ENCODE assay signal across 12 cellular contexts in the genomic region with DNA sequence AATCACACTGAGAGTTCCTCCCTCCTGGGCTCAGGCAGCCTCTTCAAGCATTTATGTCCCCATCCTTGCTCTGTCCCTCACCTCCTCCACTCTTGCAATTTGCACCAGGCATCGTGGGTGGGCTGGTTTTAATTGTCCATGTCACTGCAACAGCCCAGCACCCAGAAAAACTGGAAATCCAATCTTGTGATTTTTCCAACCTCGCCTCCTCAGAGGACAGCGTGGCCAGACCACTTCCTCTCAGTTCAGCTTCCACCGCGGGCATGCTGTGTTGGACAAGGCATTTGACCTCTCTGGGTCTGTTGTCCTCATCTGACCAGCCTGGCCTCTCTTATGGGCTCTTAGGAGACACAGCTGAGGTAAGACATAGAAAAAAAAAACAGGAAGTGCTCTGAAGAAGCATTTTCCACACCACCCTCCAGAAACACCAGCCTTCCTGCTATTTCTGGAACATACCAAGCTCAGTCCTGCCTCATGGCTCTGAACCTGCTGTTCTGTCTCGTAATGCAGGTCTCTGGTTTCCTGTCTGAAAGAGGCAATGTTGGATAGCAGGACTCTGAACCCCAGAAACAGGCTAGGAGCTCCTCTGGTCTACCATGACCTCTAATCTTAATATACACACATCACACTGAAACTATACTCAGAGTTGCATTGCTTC. TPM values are rescaled to one million over a fixed set of nuclear protein-coding genes. Genes with fewer than 3 reads are reported as not detected.
A peak's percentile ranks its signal among the peaks of the same experiment; 100 is the strongest.
DNase-seq lines count a peak whose midpoint lies in the region; ATAC-seq, FAIRE-seq and TF ChIP-seq lines count a peak whose summit lies in the region.
"Had no signal": no experiment of that assay in that cellular context is flagged by ENCODE, and none has a peak within 500 bp of the region (broad histone marks: within the 10 kb centered on the region; RNA-seq: fewer than 3 reads in every experiment).

No MANE protein-coding gene starts in this region.

- no peak overlapping the region for H3K9ac ChIP-seq in GM12878 (ENCODE audit: control insufficient read depth, insufficient read depth, low read length)

- TF ChIP-seq EP300 in GM12878 (IDR thresholded peaks at IDR 0.05; ENCODE audit: borderline replicate concordance in 1 of 2, control insufficient read depth in 1 of 2, low read depth in 2 of 2, low read length in 2 of 2): no peak

- in situ Hi-C loops in GM13976 (cut with MboI; ENCODE audit: low sequenced_read_pairs, unreplicated experiment) (no loop called here), GM12878 (cut with MboI) (no loop called here)

- H3K4me3 Mint-ChIP-seq in neural crest cell: no peak overlapping the region

- TF ChIP-seq POLR2A in GM12878 (IDR thresholded peaks at IDR 0.05; ENCODE audit: low read depth, low read length): no peak

- H3K36me3 Mint-ChIP-seq in neural crest cell (ENCODE audit: low read depth): no peaks in the 10 kb centered on the region
- H3K36me3 Mint-ChIP-seq: CD14-positive monocyte had no signal

- peak overlapping the region; percentile 62; the same call in 1 of the 2 replicates for H2AFZ ChIP-seq in GM12878 (ENCODE audit: control insufficient read depth, low read depth, low read length)

- 3% methylated on average over 6 of the region's 6 CpGs for WGBS in GM12878 (ENCODE audit: insufficient coverage, insufficient replicate concordance, low lambda C conversion rate, missing lambda C conversion rate)

- FAIRE-seq in GM12878 (lab: Jason Lieb, UNC): peak; percentile 83
- FAIRE-seq: pancreas had no signal

- TF ChIP-seq RAD21 in GM12878 (IDR thresholded peaks at IDR 0.05; ENCODE audit: insufficient read depth, low read depth, low read length): no peak

- intact Hi-C loops in GM12878 (cut with micrococcal nuclease; ENCODE audit: unreplicated experiment): no loop called here

- H3K9me3 Mint-ChIP-seq in neural crest cell: no peaks in the 10 kb centered on the region

- no peak overlapping the region for H3K4me2 ChIP-seq in GM12878 (ENCODE audit: control insufficient read depth, insufficient read depth)

- CTCF ChIA-PET in GM12878 (lab: Yijun Ruan, JAX): interaction anchor here (0.6 to 3.5 kb wide), 7 partner anchors 9 to 428 kb away, joined by 3 to 14 read pairs (median 3); no protein-coding TSS in a partner anchor

- no TSS peak for BruUV-seq in GM12878 (replicated peaks; lab: Mats Ljungman, UMichigan)

- TF ChIP-seq CTCF in GM13976 (IDR thresholded peaks at IDR 0.05; ENCODE audit: borderline replicate concordance, control extremely low read depth, extremely low read depth, insufficient read depth, missing control alignments): no peak
- no peak for TF ChIP-seq CTCF in GM12878 (IDR thresholded peaks at IDR 0.05 in 2 of 3, conservative IDR thresholded peaks at IDR 0.05 in 1 of 3; ENCODE audit: control insufficient read depth in 2 of 3, extremely low read depth in 1 of 3, insufficient read depth in 1 of 3, low read depth in 3 of 3, low read length in 3 of 3)
- no peak for TF ChIP-seq CTCF in neural crest cell (conservative IDR thresholded peaks at IDR 0.05)

- no peaks in the 10 kb centered on the region for H3K27me3 ChIP-seq in GM12878 (replicated peaks in 1 of 2; ENCODE audit: control insufficient read depth in 2 of 2, insufficient read depth in 2 of 2, low read length in 1 of 2)
- H3K27me3 ChIP-seq: pancreas had no signal

- 0 out of 2 replicates have a peak, but pooled peaks cover 3% of the 10 kb centered on the region for H3K4me1 ChIP-seq in GM12878 (ENCODE audit: control insufficient read depth, insufficient read depth, low read length)
- H3K4me1 ChIP-seq: pancreas had no signal

- H3K36me3 ChIP-seq in GM12878 (ENCODE audit: control insufficient read depth in 2 of 2, insufficient read depth in 2 of 2, low read length in 1 of 2): no peaks in the 10 kb centered on the region
- H3K36me3 ChIP-seq: pancreas had no signal

- no peak overlapping the region for H3K4me3 ChIP-seq in GM12878
- H3K4me3 ChIP-seq: pancreas had no signal

- POLR2A ChIA-PET in GM12878 (lab: Charles Lee): no interaction called here

- RAD21 ChIA-PET in GM12878 (lab: Charles Lee; ENCODE audit: unreplicated experiment): interaction anchor here (0.6 kb wide), 1 partner anchor 15 kb away, joined by 3 read pairs; no protein-coding TSS in a partner anchor

- H4K20me1 ChIP-seq in GM12878 (ENCODE audit: control insufficient read depth, insufficient read depth): no peaks in the 10 kb centered on the region

- no peaks in the 10 kb centered on the region for H3K79me2 ChIP-seq in GM12878 (ENCODE audit: control insufficient read depth, insufficient read depth, low read length)

- peaks cover 4% of the 10 kb centered on the region for H3K4me1 Mint-ChIP-seq in neural crest cell

- SMC1A ChIA-PET in GM12878 (lab: Charles Lee; ENCODE audit: uncharacterized antibody, unreplicated experiment): interaction anchor here (0.6 to 1.6 kb wide), 6 partner anchors 12 to 546 kb away, joined by 3 to 4 read pairs (median 3); no protein-coding TSS in a partner anchor

- ATAC-seq in GM12878 (peak; percentile 41), HG03097 (IDR thresholded peaks at IDR 0.05; ENCODE audit: low FRiP score, unreplicated experiment) (no peak)

- peaks cover 1% of the 10 kb centered on the region; the same call in 1 of the 3 replicates for H3K9me3 ChIP-seq in GM12878 (replicated peaks; ENCODE audit: control insufficient read depth, insufficient read depth, low read length)
- H3K9me3 ChIP-seq: pancreas had no signal

- no peak overlapping the region for H3K27ac ChIP-seq in GM12878 (ENCODE audit: control insufficient read depth, insufficient read depth)
- H3K27ac ChIP-seq in caudate nucleus (ENCODE audit: low read depth, low read length): no peak overlapping the region
- H3K27ac ChIP-seq: pancreas had no signal

- H3K27ac Mint-ChIP-seq in neural crest cell (ENCODE audit: unreplicated experiment): peak overlapping the region; percentile 80

- DNase-seq in GM13976 (ENCODE audit: low spot score): peak; percentile 30
- peak; percentile 11 to 25 for DNase-seq in Kasumi-1 (lab: John Stamatoyannopoulos, UW)
- DNase-seq in GM12878 (ENCODE audit: low read depth, low spot score): no peak
- no peak for DNase-seq in neural crest cell (ENCODE audit: low read depth, low spot score)
- no peak for DNase-seq in caudate nucleus (lab: John Stamatoyannopoulos, UW)
- DNase-seq in stimulated activated CD4-positive, alpha-beta T cell treated with anti-CD3 and anti-CD28 coated beads, Interleukin-2, amount 100 ng/mL, for 48 hours: no peak
- no peak for DNase-seq in KG1 (lab: John Stamatoyannopoulos, UW)
- DNase-seq: activated naive CD4-positive, alpha-beta T cell treated with anti-CD3 and anti-CD28 coated beads, Interleukin-2, amount 50 U/mL, for 16 hours; NCI-H774 had no signal

- H3K27me3 Mint-ChIP-seq in neural crest cell (ENCODE audit: low read depth): peaks cover 25% of the 10 kb centered on the region

TF ChIP-seq in GM12878, 131 proteins besides CTCF, POLR2A, EP300 and RAD21:
- TF ChIP-seq SPI1 (IDR thresholded peaks at IDR 0.05; ENCODE audit: borderline replicate concordance, insufficient read depth, low read depth, low read length) (peak; percentile 91), IKZF1 (conservative IDR thresholded peaks at IDR 0.05) (0 out of 2 replicates have a peak, but pooled peaks have one; percentile 18), BRCA1 (IDR thresholded peaks at IDR 0.05; ENCODE audit: low read depth, low read length) (no peak)
TF ChIP-seq in GM12878: peak in this region for 2.

RNA-seq across cellular contexts. Expression of a gene that starts 8.3 kb away (rescaled TPM):
- not detected in 2 replicates for total RNA-seq in GM12878 (2013; cell fraction: nucleolus; rRNA removed)
- total RNA-seq in GM12878 (2014; rRNA removed) (not detected in 2 replicates), GM12878 (2014; rRNA removed; fragmentation: Illumina TruSeq; extraction: Trizol) (not detected in 2 replicates), GM12878 (2021) (not detected in 2 replicates), neural crest cell (not detected in 2 replicates)
- not detected for polyA plus RNA-seq in GM12878 (2011; ENCODE audit: low read depth)
- polyA plus RNA-seq in GM12878 (2011; rRNA removed) (not detected in 2 replicates), GM12878 (2014; fragmentation: Illumina TruSeq; extraction: Trizol) (not detected in 2 replicates), GM12878 (2014; fragmentation: Nextera tagmentation; extraction: Ambion mirVana) (not detected), GM12878 (2014; rRNA removed) (not detected in 2 replicates), GM12878 (2016; fragmentation: Nextera tagmentation; extraction: Ambion mirVana) (not detected)
- 0.15 TPM in 1 of 2 replicates, not detected in the other for polyA plus RNA-seq in GM12878 (2011; cell fraction: cytosol; rRNA removed)
- not detected in 2 replicates for polyA plus RNA-seq in GM12878 (2011; cell fraction: nucleus; rRNA removed)
- polyA plus RNA-seq in GM12878 (2012): not detected in 2 replicates
- not detected in 2 replicates for polyA minus RNA-seq in GM12878 (2011; rRNA and poly(A)+ RNA removed)
- polyA minus RNA-seq in GM12878 (2011; cell fraction: cytosol; rRNA and poly(A)+ RNA removed): not detected in 2 replicates
- not detected in 2 replicates for polyA minus RNA-seq in GM12878 (2011; cell fraction: nucleus; rRNA and poly(A)+ RNA removed)
- total RNA-seq: pancreas had no signal
- polyA plus RNA-seq: CD14-positive monocyte, pancreas had no signal

RNA-seq across cellular contexts. Expression of a gene that starts 39.4 kb away (rescaled TPM):
- 244 and 245 TPM in 2 replicates for total RNA-seq in GM12878 (2013; cell fraction: nucleolus; rRNA removed)
- total RNA-seq in GM12878 (2014; rRNA removed): 16.1 and 21.9 TPM in 2 replicates
- total RNA-seq in GM12878 (2014; rRNA removed; fragmentation: Illumina TruSeq; extraction: Trizol): 16.1 and 17.6 TPM in 2 replicates
- 18.9 and 23.1 TPM in 2 replicates for total RNA-seq in GM12878 (2021)
- polyA plus RNA-seq in GM12878 (2011; ENCODE audit: low read depth): 15.8 TPM
- polyA plus RNA-seq in GM12878 (2011; rRNA removed): 25.6 and 34.7 TPM in 2 replicates
- polyA plus RNA-seq in GM12878 (2011; cell fraction: cytosol; rRNA removed): 38.3 and 40.0 TPM in 2 replicates
- polyA plus RNA-seq in GM12878 (2011; cell fraction: nucleus; rRNA removed): 203 and 218 TPM in 2 replicates
- polyA plus RNA-seq in GM12878 (2012): 17.0 and 21.7 TPM in 2 replicates
- 17.0 and 17.7 TPM in 2 replicates for polyA plus RNA-seq in GM12878 (2014; fragmentation: Illumina TruSeq; extraction: Trizol)
- 1 to 10 TPM; 6.4 to 9.2 TPM for polyA plus RNA-seq in GM12878 (2014; fragmentation: Nextera tagmentation; extraction: Ambion mirVana)
- polyA plus RNA-seq in GM12878 (2014; rRNA removed): 26.1 and 28.0 TPM in 2 replicates
- 10 to 100 TPM; 18.5 to 19.1 TPM for polyA plus RNA-seq in GM12878 (2016; fragmentation: Nextera tagmentation; extraction: Ambion mirVana)
- 53.0 and 67.2 TPM in 2 replicates for polyA minus RNA-seq in GM12878 (2011; rRNA and poly(A)+ RNA removed)
- 24.3 and 46.8 TPM in 2 replicates for polyA minus RNA-seq in GM12878 (2011; cell fraction: cytosol; rRNA and poly(A)+ RNA removed)
- polyA minus RNA-seq in GM12878 (2011; cell fraction: nucleus; rRNA and poly(A)+ RNA removed): 53.6 and 72.1 TPM in 2 replicates
- 52.0 and 57.0 TPM in 2 replicates for total RNA-seq in neural crest cell

Comparison
In these comparisons a context has a peak if more than half of its experiments do, and no peak if none do; other contexts are left out.
1. DNase-seq: peak in GM13976 (single experiment) and Kasumi-1 (2 of 2); none in GM12878 (single experiment), neural crest cell (single experiment), caudate nucleus (0 of 61), stimulated activated CD4-positive, alpha-beta T cell treated with anti-CD3 and anti-CD28 coated beads, Interleukin-2, amount 100 ng/mL, for 48 hours (0 of 2) and KG1 (single experiment).